8 cellular contexts compared by ENCODE assay signal in the genomic region with DNA sequence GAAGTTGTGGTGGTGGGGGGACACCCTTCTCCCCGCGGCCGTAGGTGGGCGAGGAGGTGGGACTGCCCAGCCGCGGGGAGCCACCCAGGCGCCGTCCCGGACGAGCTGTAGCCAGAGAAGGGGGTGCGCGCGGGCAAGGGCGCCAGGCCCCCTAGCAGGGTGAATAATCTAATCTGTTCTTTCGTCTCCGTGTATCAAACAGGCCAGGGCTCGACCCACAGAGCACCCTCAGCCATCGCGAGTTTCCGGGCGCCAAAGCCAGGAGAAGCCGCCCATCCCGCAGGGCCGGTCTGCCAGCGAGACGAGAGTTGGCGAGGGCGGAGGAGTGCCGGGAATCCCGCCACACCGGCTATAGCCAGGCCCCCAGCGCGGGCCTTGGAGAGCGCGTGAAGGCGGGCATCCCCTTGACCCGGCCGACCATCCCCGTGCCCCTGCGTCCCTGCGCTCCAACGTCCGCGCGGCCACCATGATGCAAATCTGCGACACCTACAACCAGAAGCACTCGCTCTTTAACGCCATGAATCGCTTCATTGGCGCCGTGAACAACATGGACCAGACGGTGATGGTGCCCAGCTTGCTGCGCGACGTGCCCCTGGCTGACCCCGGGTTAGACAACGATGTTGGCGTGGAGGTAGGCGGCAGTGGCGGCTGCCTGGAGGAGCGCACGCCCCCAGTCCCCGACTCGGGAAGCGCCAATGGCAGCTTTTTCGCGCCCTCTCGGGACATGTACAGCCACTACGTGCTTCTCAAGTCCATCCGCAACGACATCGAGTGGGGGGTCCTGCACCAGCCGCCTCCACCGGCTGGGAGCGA. TPM values are rescaled to one million over a fixed set of nuclear protein-coding genes. Genes with fewer than 3 reads are reported as not detected.
DNase-seq lines count a peak whose midpoint lies in the region; ATAC-seq and TF ChIP-seq lines count a peak whose summit lies in the region.

No MANE protein-coding gene starts in this region.

- POLR2A ChIA-PET in AG04449 (lab: Yijun Ruan, JAX) = interaction anchor here (0.7 kb wide), 1 partner anchor 125 kb away, joined by 3 read pairs; no protein-coding TSS in a partner anchor

- H3K36me3 ChIP-seq in psoas muscle (ENCODE audit: insufficient read depth in 1 of 2, low read depth in 1 of 2) = no peaks in the 10 kb centered on the region

- intact Hi-C loops in head of caudate nucleus (cut with DNase I) = loop anchor here (10.0 kb wide), 1 partner anchor 180 kb away; no protein-coding TSS in a partner anchor
- intact Hi-C loops in psoas muscle (cut with DNase I) = loop anchor here (5.0 to 10.0 kb wide), 4 partner anchors 48 to 183 kb away; no protein-coding TSS in a partner anchor

- no peaks in the 10 kb centered on the region for H3K9me3 ChIP-seq in psoas muscle

- peak in 3 of 4 donors; percentile 4 to 16 (median 9) for ATAC-seq in psoas muscle
- no peak for ATAC-seq in HG03571 (IDR thresholded peaks at IDR 0.05; ENCODE audit: unreplicated experiment)

- no peaks in the 10 kb centered on the region for H3K27me3 ChIP-seq in psoas muscle (ENCODE audit: insufficient read depth in 3 of 3, low read length in 2 of 3)

- CTCF ChIA-PET in AG04449 (lab: Yijun Ruan, JAX) = no interaction called here

- WGBS in psoas muscle, 3 donors = 0 to 39% (median 1%) methylated on average over 41 to 75 of the region's 75 CpGs

- H3K27ac ChIP-seq in psoas muscle = peak overlapping the region; percentile 90

- H3K4me1 ChIP-seq in psoas muscle = no peaks in the 10 kb centered on the region

- no peak for TF ChIP-seq CTCF in AG04449 (IDR thresholded peaks at IDR 0.05; ENCODE audit: insufficient read depth, low read length, missing control alignments)
- TF ChIP-seq CTCF in GM20000 (IDR thresholded peaks at IDR 0.05; ENCODE audit: extremely low read depth, missing control alignments) = no peak
- no peak for TF ChIP-seq CTCF in psoas muscle (IDR thresholded peaks at IDR 0.05)

- DNase-seq in AG04449 (ENCODE audit: low read depth, low spot score) = no peak
- DNase-seq in GM20000 (ENCODE audit: low spot score) = peak; percentile 16
- DNase-seq in NCI-H526 (lab: John Stamatoyannopoulos, UW) = peak; percentile 43 to 65
- DNase-seq in activated naive CD4-positive, alpha-beta T cell (lab: John Stamatoyannopoulos, UW) = peak in 3 of 4 experiments; percentile 1 to 25 (median 10)
- peak in 29 of 42 donors; percentile 4 to 50 (median 21) for DNase-seq in head of caudate nucleus
- DNase-seq in psoas muscle = peak; percentile 41 to 72
- DNase-seq in NCI-H1930 (lab: John Stamatoyannopoulos, UW) = no peak

- peak overlapping the region; percentile 67 for H3K4me3 ChIP-seq in AG04449 (ENCODE audit: low read depth, low read length)
- H3K4me3 ChIP-seq in psoas muscle = peak overlapping the region; percentile 69

RNA-seq across cellular contexts. Expression of gene MID1IP1, which starts 3.4 kb away (rescaled TPM):
- total RNA-seq in psoas muscle = 100 to 1,000 TPM in 3 of 4 donors, 10 to 100 TPM in 1; 57.5 to 129 (median 121) TPM
- polyA plus RNA-seq in psoas muscle = 10 to 100 TPM; 11.0 to 91.2 (median 45.5) TPM

Comparison
In these comparisons a context has a peak if more than half of its experiments do, and no peak if none do; other contexts are left out.
1. DNase-seq: peak in GM20000 (single experiment), NCI-H526 (2 of 2), activated naive CD4-positive, alpha-beta T cell (3 of 4), head of caudate nucleus (29 of 42) and psoas muscle (2 of 2); none in AG04449 (single experiment) and NCI-H1930 (0 of 2).